21 cellular contexts compared by ENCODE assay signal in genomic region chr2:62119313-62119969, GRCh38.
DNase-seq lines count a peak whose midpoint lies in the region; ATAC-seq, FAIRE-seq and TF ChIP-seq lines count a peak whose summit lies in the region.
"Had no signal": no experiment of that assay in that cellular context is flagged by ENCODE, and none has a peak within 500 bp of the region (broad histone marks: within the 10 kb centered on the region; RNA-seq: fewer than 3 reads in every experiment).

No MANE protein-coding gene starts in this region.

- no peaks in the 10 kb centered on the region for H3K27me3 Mint-ChIP-seq in chondrocyte (ENCODE audit: low read depth)
- no peaks in the 10 kb centered on the region for H3K27me3 Mint-ChIP-seq in activated naive CD4-positive, alpha-beta T cell treated with anti-CD3 and anti-CD28 coated beads for 36 hours (ENCODE audit: low read depth)
- H3K27me3 Mint-ChIP-seq: brain, T-cell had no signal

- H3K9ac ChIP-seq in OCI-LY1 (ENCODE audit: low read length) (no peak overlapping the region), K562 (ENCODE audit: insufficient read depth in 1 of 2, low read depth in 2 of 2, low read length in 2 of 2) (no peak overlapping the region)

- H3K4me1 Mint-ChIP-seq in chondrocyte (ENCODE audit: low read depth), result peaks cover 2% of the 10 kb centered on the region
- no peaks in the 10 kb centered on the region for H3K4me1 Mint-ChIP-seq in activated naive CD4-positive, alpha-beta T cell treated with anti-CD3 and anti-CD28 coated beads for 36 hours (ENCODE audit: low read depth)

- no peak for TF ChIP-seq POLR2A in K562 (conservative IDR thresholded peaks at IDR 0.05)

- H3K36me3 ChIP-seq in OCI-LY1 (ENCODE audit: insufficient read depth, low read length) (no peaks in the 10 kb centered on the region), K562 (ENCODE audit: control insufficient read depth, insufficient read depth, low read length) (no peaks in the 10 kb centered on the region)
- H3K36me3 ChIP-seq: adrenal gland, heart left ventricle, MG63 had no signal

- peak overlapping the region; percentile 44 for H3K27ac ChIP-seq in OCI-LY1 (ENCODE audit: low read depth, low read length, poor library complexity, severe bottlenecking)
- H3K27ac ChIP-seq in K562 (ENCODE audit: extremely low read depth, low read depth, low read length), result no peak overlapping the region
- H3K27ac ChIP-seq: adrenal gland, psoas muscle had no signal

- peak; percentile 40 to 53 for DNase-seq in AML-193 (lab: John Stamatoyannopoulos, UW)
- peak; percentile 56 to 73 for DNase-seq in Kasumi-1 (lab: John Stamatoyannopoulos, UW)
- no peak for DNase-seq in K562 (ENCODE audit: extremely low read depth in 1 of 4, low spot score in 3 of 4)
- DNase-seq in chondrocyte (ENCODE audit: low spot score), result no peak
- no peak for DNase-seq in activated naive CD4-positive, alpha-beta T cell treated with anti-CD3 and anti-CD28 coated beads for 36 hours
- DNase-seq in NCI-H2227 treated with DMSO at 0.1 percent for 48 hours (lab: John Stamatoyannopoulos, UW), result no peak
- DNase-seq: adrenal gland, C1 segment of cervical spinal cord, erythroblast, heart left ventricle, MG63, NCI-H1694 treated with DMSO at 0.1 percent for 48 hours, NCI-H2171 treated with DMSO at 0.1 percent for 48 hours, nucleus accumbens, psoas muscle, T-cell, trophoblast cell had no signal

- H3F3A ChIP-seq in OCI-LY1 (ENCODE audit: insufficient read depth, low read length), result no peaks in the 10 kb centered on the region

- H3K27ac Mint-ChIP-seq in chondrocyte (ENCODE audit: unreplicated experiment), result no peak overlapping the region
- H3K27ac Mint-ChIP-seq in activated naive CD4-positive, alpha-beta T cell treated with anti-CD3 and anti-CD28 coated beads for 36 hours, result no peak overlapping the region
- H3K27ac Mint-ChIP-seq: brain, T-cell had no signal

- H3K4me3 ChIP-seq in OCI-LY1 (ENCODE audit: low read depth, low read length, poor library complexity, severe bottlenecking), result no peak overlapping the region
- no peak overlapping the region for H3K4me3 ChIP-seq in K562
- H3K4me3 ChIP-seq: adrenal gland, heart left ventricle, MG63, psoas muscle had no signal

- no peak overlapping the region for H3K4me3 Mint-ChIP-seq in chondrocyte (ENCODE audit: unreplicated experiment)
- no peak overlapping the region for H3K4me3 Mint-ChIP-seq in activated naive CD4-positive, alpha-beta T cell treated with anti-CD3 and anti-CD28 coated beads for 36 hours
- H3K4me3 Mint-ChIP-seq: brain, T-cell had no signal

- POLR2A ChIA-PET in K562 (lab: Yijun Ruan, JAX), result no interaction called here

- TF ChIP-seq EP300 in K562 (IDR thresholded peaks at IDR 0.05; ENCODE audit: low read length), result no peak

- intact Hi-C loops in K562 (cut with micrococcal nuclease), result no loop called here
- intact Hi-C loops in activated naive CD4-positive, alpha-beta T cell treated with anti-CD3 and anti-CD28 coated beads for 36 hours (cut with micrococcal nuclease), result no loop called here

- no peak overlapping the region for H3K4me2 ChIP-seq in OCI-LY1 (ENCODE audit: low read length)
- no peak overlapping the region for H3K4me2 ChIP-seq in K562 (ENCODE audit: insufficient read depth, low read length)

- H3K36me3 Mint-ChIP-seq in chondrocyte (ENCODE audit: low read depth), result peaks cover 3% of the 10 kb centered on the region
- H3K36me3 Mint-ChIP-seq in activated naive CD4-positive, alpha-beta T cell treated with anti-CD3 and anti-CD28 coated beads for 36 hours (ENCODE audit: low read depth), result peaks cover 1% of the 10 kb centered on the region
- H3K36me3 Mint-ChIP-seq: brain had no signal

- H3K4me1 ChIP-seq in OCI-LY1 (ENCODE audit: insufficient read depth, low read length, severe bottlenecking) (peaks cover 59% of the 10 kb centered on the region), K562 (replicated peaks in 1 of 2; ENCODE audit: control insufficient read depth in 2 of 2, insufficient read depth in 2 of 2, low read length in 2 of 2) (no peaks in the 10 kb centered on the region; a peak in 1 of 5 replicates)
- H3K4me1 ChIP-seq: psoas muscle had no signal

- no TSS peak for BruUV-seq in K562 (replicated peaks; lab: Mats Ljungman, UMichigan)

- no peaks in the 10 kb centered on the region for H3K9me1 ChIP-seq in K562 (ENCODE audit: control insufficient read depth, insufficient read depth, low read length)

- no peaks in the 10 kb centered on the region for H3K9me2 ChIP-seq in OCI-LY1 (ENCODE audit: low read depth, low read length)

- TF ChIP-seq RAD21 in K562 (CRISPR knock-in tag; conservative IDR thresholded peaks at IDR 0.05 in 1 of 2, IDR thresholded peaks at IDR 0.05 in 1 of 2), result no peak

- H3K27me3 ChIP-seq in OCI-LY1 (ENCODE audit: insufficient read depth, low read length), result no peaks in the 10 kb centered on the region
- H3K27me3 ChIP-seq in K562 (ENCODE audit: control insufficient read depth in 2 of 2, insufficient read depth in 2 of 2, low read length in 2 of 2), result no peaks in the 10 kb centered on the region
- H3K27me3 ChIP-seq: adrenal gland, heart left ventricle, MG63 had no signal

- CTCF ChIA-PET in K562 (lab: Yijun Ruan, JAX; ENCODE audit: low intra/inter-chr PET ratio), result no interaction called here
- CTCF ChIA-PET in activated naive CD4-positive, alpha-beta T cell treated with anti-CD3 and anti-CD28 coated beads for 36 hours (lab: Charles Lee), result interaction anchor here (0.8 kb wide), 1 partner anchor 324 kb away, joined by 4 read pairs; no protein-coding TSS in a partner anchor

- H4K20me1 ChIP-seq in OCI-LY1 (ENCODE audit: insufficient read depth, low read length), result no peaks in the 10 kb centered on the region
- no peaks in the 10 kb centered on the region for H4K20me1 ChIP-seq in K562 (replicated peaks; ENCODE audit: control insufficient read depth, insufficient read depth, low read length)

- in situ Hi-C loops in K562 (cut with MboI), result no loop called here

- ATAC-seq in K562 (no peak), HG03442 (IDR thresholded peaks at IDR 0.05; ENCODE audit: unreplicated experiment) (no peak)
- ATAC-seq: heart left ventricle, psoas muscle, Right ventricle myocardium inferior, T-cell had no signal

- TF ChIP-seq CTCF in OCI-LY1 (IDR thresholded peaks at IDR 0.05; ENCODE audit: low read length) (no peak), K562 (IDR thresholded peaks at IDR 0.05 in 2 of 3, conservative IDR thresholded peaks at IDR 0.05 in 1 of 3; ENCODE audit: insufficient read depth in 2 of 3, low read depth in 1 of 3, low read length in 3 of 3) (no peak), chondrocyte (IDR thresholded peaks at IDR 0.05) (no peak)

- H3K9me3 Mint-ChIP-seq in chondrocyte (ENCODE audit: low read depth), result peaks cover 4% of the 10 kb centered on the region
- H3K9me3 Mint-ChIP-seq in activated naive CD4-positive, alpha-beta T cell treated with anti-CD3 and anti-CD28 coated beads for 36 hours, result no peaks in the 10 kb centered on the region
- H3K9me3 Mint-ChIP-seq: brain, T-cell had no signal

- H3K9me3 ChIP-seq in OCI-LY1 (ENCODE audit: low read length), result no peaks in the 10 kb centered on the region
- no peaks in the 10 kb centered on the region for H3K9me3 ChIP-seq in K562 (replicated peaks; ENCODE audit: control insufficient read depth, insufficient read depth, low read depth, low read length)
- H3K9me3 ChIP-seq: adrenal gland, heart left ventricle, MG63, psoas muscle had no signal

- no peak for FAIRE-seq in K562 (lab: Jason Lieb, UNC)

- H3K79me2 ChIP-seq in OCI-LY1 (ENCODE audit: insufficient read depth, low read length), result no peaks in the 10 kb centered on the region
- H3K79me2 ChIP-seq in K562 (ENCODE audit: control insufficient read depth, insufficient read depth, low read length), result no peaks in the 10 kb centered on the region

- no peak overlapping the region for H2AFZ ChIP-seq in OCI-LY1 (ENCODE audit: low read length)
- H2AFZ ChIP-seq in K562 (ENCODE audit: low read depth, low read length), result no peak overlapping the region

TF ChIP-seq in K562, 482 proteins besides CTCF, POLR2A, EP300 and RAD21:
- TF ChIP-seq C11orf30 (IDR thresholded peaks at IDR 0.05; ENCODE audit: low read depth), result peak; percentile 58; the same call in 1 of the 2 replicates
- TF ChIP-seq ZNF316 (IDR thresholded peaks at IDR 0.05), result peak; percentile 67
- peak; percentile 38; the same call in 1 of the 2 replicates for TF ChIP-seq MAFG (tag; conservative IDR thresholded peaks at IDR 0.05)
- TF ChIP-seq, protein P1, sequence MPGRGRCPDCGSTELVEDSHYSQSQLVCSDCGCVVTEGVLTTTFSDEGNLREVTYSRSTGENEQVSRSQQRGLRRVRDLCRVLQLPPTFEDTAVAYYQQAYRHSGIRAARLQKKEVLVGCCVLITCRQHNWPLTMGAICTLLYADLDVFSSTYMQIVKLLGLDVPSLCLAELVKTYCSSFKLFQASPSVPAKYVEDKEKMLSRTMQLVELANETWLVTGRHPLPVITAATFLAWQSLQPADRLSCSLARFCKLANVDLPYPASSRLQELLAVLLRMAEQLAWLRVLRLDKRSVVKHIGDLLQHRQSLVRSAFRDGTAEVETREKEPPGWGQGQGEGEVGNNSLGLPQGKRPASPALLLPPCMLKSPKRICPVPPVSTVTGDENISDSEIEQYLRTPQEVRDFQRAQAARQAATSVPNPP (IDR thresholded peaks at IDR 0.05; ENCODE audit: borderline replicate concordance, insufficient read depth, insufficient read length), result no peak
- TF ChIP-seq NBN (IDR thresholded peaks at IDR 0.05; ENCODE audit: low read depth), result no peak
- TF ChIP-seq MAFF (IDR thresholded peaks at IDR 0.05; ENCODE audit: low read length), result peak; percentile 32; the same call in 1 of the 2 replicates
- peak; percentile 25; the same call in 1 of the 2 replicates for TF ChIP-seq SPI1 (IDR thresholded peaks at IDR 0.05; ENCODE audit: borderline replicate concordance, low read depth, low read length)
TF ChIP-seq in K562: peak in this region for 5.

Comparison
In these comparisons a context has a peak if more than half of its experiments do, and no peak if none do; other contexts are left out.
1. DNase-seq: peak in AML-193 (2 of 2) and Kasumi-1 (2 of 2); none in K562 (0 of 4), chondrocyte (single experiment), activated naive CD4-positive, alpha-beta T cell treated with anti-CD3 and anti-CD28 coated beads for 36 hours (single experiment) and NCI-H2227 treated with DMSO at 0.1 percent for 48 hours (single experiment).